In the genomic region with DNA sequence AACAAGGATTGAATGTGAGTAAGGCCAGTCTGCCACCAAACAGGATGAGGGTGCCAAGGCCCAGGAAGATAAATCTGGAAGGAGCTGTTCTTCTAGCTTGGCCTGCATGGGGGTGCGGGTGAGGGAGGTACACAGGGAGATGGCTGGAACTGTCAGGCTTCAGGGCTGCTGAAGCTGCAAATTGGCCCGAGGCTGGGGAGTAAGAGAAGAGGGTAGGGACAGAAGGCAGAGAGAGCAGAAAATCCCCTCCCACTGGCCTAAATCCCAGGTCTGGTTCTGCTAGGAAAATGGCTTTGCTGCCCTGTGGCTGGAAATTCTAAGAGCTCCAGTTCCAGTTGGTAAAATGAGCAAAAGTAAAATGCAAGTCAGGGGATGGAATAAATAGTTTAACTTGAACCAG, we compare ENCODE assay signal across 24 cellular contexts.
A peak's percentile ranks its signal among the peaks of the same experiment; 100 is the strongest.
DNase-seq lines count a peak whose midpoint lies in the region; ATAC-seq and TF ChIP-seq lines count a peak whose summit lies in the region.
"Had no signal": no experiment of that assay in that cellular context is flagged by ENCODE, and none has a peak within 500 bp of the region (broad histone marks: within the 10 kb centered on the region; RNA-seq: fewer than 3 reads in every experiment).

No MANE protein-coding gene starts in this region.

- no peak overlapping the region for H4K8ac ChIP-seq in mesenchymal stem cell (ENCODE audit: low read length)

- H2BK5ac ChIP-seq in mesenchymal stem cell (ENCODE audit: low read depth, low read length, poor library complexity, severe bottlenecking) = no peak overlapping the region

- no peaks in the 10 kb centered on the region for H3K4me1 ChIP-seq in mesenchymal stem cell (ENCODE audit: control insufficient read depth, insufficient read depth, low read depth, low read length)
- peaks cover 0 to 10% (median 3%) of the 10 kb centered on the region in 6 donors for H3K4me1 ChIP-seq in spleen

- H3K9me3 Mint-ChIP-seq in natural killer cell treated with Interleukin-12 subunit alpha and Interleukin-12 subunit beta and Interleukin-15 and Interleukin-18, amount 100 ng/mL, for 72 hours = no peaks in the 10 kb centered on the region
- H3K9me3 Mint-ChIP-seq in natural killer cell = no peaks in the 10 kb centered on the region
- H3K9me3 Mint-ChIP-seq in nephron progenitor cell = no peaks in the 10 kb centered on the region
- H3K9me3 Mint-ChIP-seq: H9, HFFc6 had no signal

- H3K27ac Mint-ChIP-seq in natural killer cell treated with Interleukin-12 subunit alpha and Interleukin-12 subunit beta and Interleukin-15 and Interleukin-18, amount 100 ng/mL, for 72 hours = peak overlapping the region in 1 of 2 donors; percentile 3
- H3K27ac Mint-ChIP-seq in natural killer cell (no peak overlapping the region), nephron progenitor cell (peak overlapping the region; percentile 75)
- H3K27ac Mint-ChIP-seq: HFFc6 had no signal

- DNase-seq in natural killer cell treated with Interleukin-12 subunit alpha and Interleukin-12 subunit beta and Interleukin-15 and Interleukin-18, amount 100 ng/mL, for 72 hours (ENCODE audit: low spot score) = peak; percentile 6
- no peak for DNase-seq in natural killer cell
- no peak for DNase-seq in nephron progenitor cell
- no peak for DNase-seq in mesenchymal stem cell
- DNase-seq in spleen = no peak
- DNase-seq: 8988T, DMS53, EL, GM23248, H9, HFFc6, KG1, NCI-H1092 treated with DMSO at 0.1 percent for 48 hours, NCI-H1436 treated with DMSO at 0.1 percent for 48 hours, NCI-H1930, NCI-H226, NCI-H510A treated with DMSO at 0.1 percent for 48 hours, NCI-H748 treated with DMSO at 0.1 percent for 48 hours, PC-9, RPMI8226, SHP77 had no signal

- no peaks in the 10 kb centered on the region for H3K27me3 ChIP-seq in mesenchymal stem cell (ENCODE audit: control insufficient read depth in 1 of 2, insufficient read depth in 1 of 2, low read length in 2 of 2)
- H3K27me3 ChIP-seq in spleen (replicated peaks in 1 of 7) = no peaks in the 10 kb centered on the region

- no peak overlapping the region for H2BK15ac ChIP-seq in mesenchymal stem cell (ENCODE audit: low read depth, poor library complexity, severe bottlenecking)

- TF ChIP-seq CTCF in natural killer cell (IDR thresholded peaks at IDR 0.05) = no peak
- no peak for TF ChIP-seq CTCF in nephron progenitor cell (IDR thresholded peaks at IDR 0.05)
- no peak for TF ChIP-seq CTCF in spleen (IDR thresholded peaks at IDR 0.05 in 8 of 11, conservative IDR thresholded peaks at IDR 0.05 in 3 of 11)

- H3K79me1 ChIP-seq in mesenchymal stem cell (replicated peaks; ENCODE audit: low read length, poor library complexity, severe bottlenecking) = no peaks in the 10 kb centered on the region

- H3K27ac ChIP-seq in cingulate gyrus (ENCODE audit: low read depth, low read length) (peak overlapping the region; percentile 76), mesenchymal stem cell (ENCODE audit: low read length, poor library complexity, severe bottlenecking) (no peak overlapping the region), spleen (no peak overlapping the region)
- H3K27ac ChIP-seq: GM23248, PC-9 had no signal

- H3K4ac ChIP-seq in mesenchymal stem cell (ENCODE audit: low read depth in 1 of 2, low read length in 2 of 2) = no peak overlapping the region

- no peak overlapping the region for H3K18ac ChIP-seq in mesenchymal stem cell (ENCODE audit: low read depth in 1 of 2, low read length in 2 of 2)

- intact Hi-C loops in natural killer cell (cut with micrococcal nuclease) (no loop called here), spleen (cut with DNase I; ENCODE audit: low total_unique reads) (no loop called here)

- no peak overlapping the region for H2AK5ac ChIP-seq in mesenchymal stem cell (ENCODE audit: low read length, severe bottlenecking)

- no peak overlapping the region for H2AFZ ChIP-seq in mesenchymal stem cell (ENCODE audit: low read depth, low read length)
- H2AFZ ChIP-seq: GM23248, PC-9 had no signal

- no peak overlapping the region for H3K4me2 ChIP-seq in mesenchymal stem cell (ENCODE audit: low read length, poor library complexity, severe bottlenecking)
- H3K4me2 ChIP-seq: PC-9 had no signal

- no peak overlapping the region for H2BK12ac ChIP-seq in mesenchymal stem cell (ENCODE audit: low read length in 2 of 2)

- no peak overlapping the region for H2BK120ac ChIP-seq in mesenchymal stem cell (ENCODE audit: low read depth, low read length)

- no peak for ATAC-seq in natural killer cell treated with Interleukin-12 subunit alpha and Interleukin-12 subunit beta and Interleukin-15 and Interleukin-18, amount 100 ng/mL, for 72 hours
- ATAC-seq in natural killer cell (no peak), GM21447 (IDR thresholded peaks at IDR 0.05; ENCODE audit: unreplicated experiment) (no peak), HG03342 (IDR thresholded peaks at IDR 0.05; ENCODE audit: unreplicated experiment) (no peak)

- WGBS in mesenchymal stem cell = 100% methylated on average over 2 of the region's 2 CpGs
- 76 to 98% (median 95%) methylated on average over 2 of the region's 2 CpGs for WGBS in spleen, 5 donors

- no peak overlapping the region for H3K23ac ChIP-seq in mesenchymal stem cell (ENCODE audit: low read length in 2 of 2)

- H3K9me3 ChIP-seq in mesenchymal stem cell (ENCODE audit: control insufficient read depth, low read length) (no peaks in the 10 kb centered on the region), spleen (no peaks in the 10 kb centered on the region)

- TF ChIP-seq POLR2A in spleen (IDR thresholded peaks at IDR 0.05) = no peak

- no peaks in the 10 kb centered on the region for H3K36me3 Mint-ChIP-seq in natural killer cell treated with Interleukin-12 subunit alpha and Interleukin-12 subunit beta and Interleukin-15 and Interleukin-18, amount 100 ng/mL, for 72 hours
- H3K36me3 Mint-ChIP-seq in natural killer cell (no peaks in the 10 kb centered on the region), nephron progenitor cell (ENCODE audit: low read depth) (peaks cover 63% of the 10 kb centered on the region)

- H3K4me3 ChIP-seq in mesenchymal stem cell (ENCODE audit: insufficient read depth in 1 of 2, low read depth in 1 of 2, low read length in 2 of 2) (no peak overlapping the region), spleen (no peak overlapping the region)
- H3K4me3 ChIP-seq: GM23248, PC-9 had no signal

- no peak overlapping the region for H3K9ac ChIP-seq in mesenchymal stem cell (ENCODE audit: low read length)
- H3K9ac ChIP-seq: GM23248 had no signal

- H4K91ac ChIP-seq in mesenchymal stem cell (ENCODE audit: low read length) = no peak overlapping the region

- peaks cover 9 to 27% of the 10 kb centered on the region in 2 donors for H3K4me1 Mint-ChIP-seq in natural killer cell treated with Interleukin-12 subunit alpha and Interleukin-12 subunit beta and Interleukin-15 and Interleukin-18, amount 100 ng/mL, for 72 hours (ENCODE audit: low read depth in 2 of 2)
- H3K4me1 Mint-ChIP-seq in natural killer cell = peaks cover 11 to 22% of the 10 kb centered on the region in 2 donors
- peaks cover 27% of the 10 kb centered on the region for H3K4me1 Mint-ChIP-seq in nephron progenitor cell

- no peaks in the 10 kb centered on the region for H3K27me3 Mint-ChIP-seq in natural killer cell treated with Interleukin-12 subunit alpha and Interleukin-12 subunit beta and Interleukin-15 and Interleukin-18, amount 100 ng/mL, for 72 hours
- no peaks in the 10 kb centered on the region for H3K27me3 Mint-ChIP-seq in natural killer cell (ENCODE audit: low read depth in 2 of 2)
- H3K27me3 Mint-ChIP-seq in nephron progenitor cell (ENCODE audit: low read depth, poor library complexity) = no peaks in the 10 kb centered on the region

- no peak overlapping the region for H3K4me3 Mint-ChIP-seq in natural killer cell treated with Interleukin-12 subunit alpha and Interleukin-12 subunit beta and Interleukin-15 and Interleukin-18, amount 100 ng/mL, for 72 hours
- no peak overlapping the region for H3K4me3 Mint-ChIP-seq in natural killer cell
- H3K4me3 Mint-ChIP-seq in nephron progenitor cell = no peak overlapping the region
- H3K4me3 Mint-ChIP-seq: H9, HFFc6 had no signal

- H3K36me3 ChIP-seq in mesenchymal stem cell (ENCODE audit: control insufficient read depth in 1 of 2, insufficient read depth in 2 of 2, low read depth in 1 of 2, low read length in 2 of 2) (peaks cover 0 to 9% of the 10 kb centered on the region in 2 experiments), spleen (peaks cover 0 to 47% (median 0%) of the 10 kb centered on the region in 6 donors)

- H3K14ac ChIP-seq in mesenchymal stem cell (ENCODE audit: low read length in 2 of 2) = no peak overlapping the region
